Comparison of ENCODE assay signal across 16 cellular contexts in the genomic region with DNA sequence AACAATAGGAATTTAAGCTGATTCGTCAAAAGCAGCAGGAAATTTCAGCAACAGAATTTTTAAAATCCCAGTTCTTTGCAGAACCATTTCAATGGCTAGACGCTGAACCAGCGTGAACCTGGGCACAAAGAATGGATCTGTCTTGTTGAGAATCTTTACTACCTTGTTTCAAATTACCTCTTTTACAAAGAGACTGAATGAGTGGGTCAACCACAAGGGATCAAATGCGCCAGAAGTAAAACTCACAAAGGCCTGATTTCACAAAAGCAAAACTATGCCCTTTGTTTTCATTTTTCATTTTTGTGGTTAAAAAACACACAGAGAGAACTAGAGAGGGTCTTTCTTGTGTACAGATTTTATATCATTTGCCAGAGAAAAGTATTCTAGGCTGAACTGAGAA. TPM values are rescaled to one million over a fixed set of nuclear protein-coding genes. Genes with fewer than 3 reads are reported as not detected.
DNase-seq lines count a peak whose midpoint lies in the region; ATAC-seq and TF ChIP-seq lines count a peak whose summit lies in the region.
"Had no signal": no experiment of that assay in that cellular context is flagged by ENCODE, and none has a peak within 500 bp of the region (broad histone marks: within the 10 kb centered on the region; RNA-seq: fewer than 3 reads in every experiment).

No MANE protein-coding gene starts in this region.

- TF ChIP-seq CTCF in esophagus muscularis mucosa (IDR thresholded peaks at IDR 0.05) (no peak), osteoblast (IDR thresholded peaks at IDR 0.05; ENCODE audit: extremely low read depth, low read depth, low read length) (no peak)

- intact Hi-C loops in esophagus muscularis mucosa (cut with DNase I): no loop called here

- H3K36me3 ChIP-seq in esophagus muscularis mucosa (no peaks in the 10 kb centered on the region), osteoblast (ENCODE audit: insufficient read depth, low read length) (no peaks in the 10 kb centered on the region)
- H3K36me3 ChIP-seq: HAP-1 had no signal

- H3K27ac ChIP-seq in esophagus muscularis mucosa (replicated peaks in 1 of 4): no peak overlapping the region
- no peak overlapping the region for H3K27ac ChIP-seq in osteoblast (ENCODE audit: low read depth, low read length)
- H3K27ac ChIP-seq: 22Rv1, SK-N-MC had no signal

- H3K4me3 ChIP-seq in esophagus muscularis mucosa (no peak overlapping the region), osteoblast (ENCODE audit: insufficient read depth, low read length) (no peak overlapping the region)
- H3K4me3 ChIP-seq: HAP-1, SK-N-MC had no signal

- H3K4me1 ChIP-seq in esophagus muscularis mucosa (no peaks in the 10 kb centered on the region), osteoblast (ENCODE audit: insufficient read depth, low read length) (no peaks in the 10 kb centered on the region)
- H3K4me1 ChIP-seq: HAP-1 had no signal

- H3K79me2 ChIP-seq in osteoblast (ENCODE audit: insufficient read depth, low read length): no peaks in the 10 kb centered on the region

- H2AFZ ChIP-seq in osteoblast (ENCODE audit: low read length): no peak overlapping the region

- no peak for TF ChIP-seq EP300 in esophagus muscularis mucosa (IDR thresholded peaks at IDR 0.05)

- H4K20me1 ChIP-seq in osteoblast (ENCODE audit: insufficient read depth, low read length): no peaks in the 10 kb centered on the region

- ATAC-seq in HG03354 (IDR thresholded peaks at IDR 0.05; ENCODE audit: poor library complexity, severe bottlenecking, unreplicated experiment): no peak
- ATAC-seq: PC-3 had no signal

- H3K9me3 ChIP-seq in esophagus muscularis mucosa: peaks cover 0 to 16% (median 0%) of the 10 kb centered on the region in 4 donors
- no peaks in the 10 kb centered on the region for H3K9me3 ChIP-seq in osteoblast (ENCODE audit: low read depth, low read length)
- H3K9me3 ChIP-seq: HAP-1 had no signal

- H3K4me2 ChIP-seq in osteoblast (ENCODE audit: insufficient read depth, low read length): no peak overlapping the region

- H3K27me3 ChIP-seq in esophagus muscularis mucosa (peaks cover 0 to 4% (median 0%) of the 10 kb centered on the region in 4 donors), osteoblast (ENCODE audit: insufficient read depth, low read length) (no peaks in the 10 kb centered on the region)

- 62% methylated on average over 4 of the region's 4 CpGs for WGBS in esophagus muscularis mucosa

- DNase-seq in NCI-H345 (lab: John Stamatoyannopoulos, UW) (peak; percentile 22), NCI-H345 treated with DMSO at 0.1 percent for 48 hours (lab: John Stamatoyannopoulos, UW; ENCODE audit: unreplicated experiment) (no peak), NCI-H748 (lab: John Stamatoyannopoulos, UW; ENCODE audit: unreplicated experiment) (peak; percentile 78), esophagus muscularis mucosa (ENCODE audit: extremely low spot score) (peak; percentile 12), retina (peak; percentile 33), osteoblast (ENCODE audit: insufficient read length, low spot score, missing footprints) (no peak)
- DNase-seq in stimulated activated CD4-positive, alpha-beta T cell treated with anti-CD3 and anti-CD28 coated beads, Interleukin-4, amount 100 ng/mL, for 4 hours: no peak
- DNase-seq: NCI-H1048, NCI-H187 treated with DMSO at 0.1 percent for 48 hours, NCI-H2227 treated with DMSO at 0.1 percent for 48 hours, NCI-H526 treated with DMSO at 0.1 percent for 48 hours, PC-3 had no signal

- TF ChIP-seq POLR2A in esophagus muscularis mucosa (IDR thresholded peaks at IDR 0.05; ENCODE audit: low read depth): no peak

RNA-seq across cellular contexts. Expression of gene TMEM132D, which starts 30.4 kb away (rescaled TPM):
- total RNA-seq in esophagus muscularis mucosa (under 1 TPM in 1 of 4 donors, not detected in 3; 0.17 TPM), osteoblast (not detected in 2 replicates)
- total RNA-seq: PC-3 had no signal

Comparison
In these comparisons a context has a peak if more than half of its experiments do, and no peak if none do; other contexts are left out.
1. DNase-seq: peak in NCI-H345 (single experiment), NCI-H748 (single experiment), esophagus muscularis mucosa (single experiment) and retina (single experiment); none in NCI-H345 treated with DMSO at 0.1 percent for 48 hours (single experiment), stimulated activated CD4-positive, alpha-beta T cell treated with anti-CD3 and anti-CD28 coated beads, Interleukin-4, amount 100 ng/mL, for 4 hours (0 of 2) and osteoblast (single experiment).